10 cellular contexts compared by ENCODE assay signal in genomic region chr1:165686121-165686970, GRCh38. TPM values are rescaled to one million over a fixed set of nuclear protein-coding genes. Genes with fewer than 3 reads are reported as not detected.
DNase-seq lines count a peak whose midpoint lies in the region; ATAC-seq and TF ChIP-seq lines count a peak whose summit lies in the region.
"Had no signal": no experiment of that assay in that cellular context is flagged by ENCODE, and none has a peak within 500 bp of the region (broad histone marks: within the 10 kb centered on the region; RNA-seq: fewer than 3 reads in every experiment).

No MANE protein-coding gene starts in this region.

- H3K9me3 ChIP-seq in T-helper 17 cell (ENCODE audit: control insufficient read depth, low read length, poor library complexity, severe bottlenecking) (no peaks in the 10 kb centered on the region), neural progenitor cell (ENCODE audit: low read depth) (no peaks in the 10 kb centered on the region)
- H3K9me3 ChIP-seq: upper lobe of left lung had no signal

- no peaks in the 10 kb centered on the region for H3F3A ChIP-seq in neural progenitor cell (ENCODE audit: low read depth)

- peaks cover 28% of the 10 kb centered on the region for H3K4me1 Mint-ChIP-seq in activated CD8-positive, alpha-beta memory T cell treated with anti-CD3 and anti-CD28 coated beads, Interleukin-2, amount 10 ng/mL, durations not matched to agents 7 days and 5 days
- H3K4me1 Mint-ChIP-seq in T-helper 17 cell (peaks cover 35% of the 10 kb centered on the region), neural progenitor cell (no peaks in the 10 kb centered on the region)

- no peak overlapping the region for H3K4me3 Mint-ChIP-seq in activated CD8-positive, alpha-beta memory T cell treated with anti-CD3 and anti-CD28 coated beads, Interleukin-2, amount 10 ng/mL, durations not matched to agents 7 days and 5 days
- H3K4me3 Mint-ChIP-seq in T-helper 17 cell: peak overlapping the region; percentile 4
- no peak overlapping the region for H3K4me3 Mint-ChIP-seq in neural progenitor cell

- peaks cover 67% of the 10 kb centered on the region for H3K79me2 ChIP-seq in neural progenitor cell (ENCODE audit: low read depth)

- peak overlapping the region; percentile 20 for H3K27ac Mint-ChIP-seq in activated CD8-positive, alpha-beta memory T cell treated with anti-CD3 and anti-CD28 coated beads, Interleukin-2, amount 10 ng/mL, durations not matched to agents 7 days and 5 days
- H3K27ac Mint-ChIP-seq in T-helper 17 cell (peak overlapping the region; percentile 81), neural progenitor cell (no peak overlapping the region)

- peaks cover 65% of the 10 kb centered on the region for H3K36me3 Mint-ChIP-seq in activated CD8-positive, alpha-beta memory T cell treated with anti-CD3 and anti-CD28 coated beads, Interleukin-2, amount 10 ng/mL, durations not matched to agents 7 days and 5 days
- peaks cover 9% of the 10 kb centered on the region for H3K36me3 Mint-ChIP-seq in T-helper 17 cell (ENCODE audit: low read depth)
- H3K36me3 Mint-ChIP-seq in neural progenitor cell: peaks cover 56% of the 10 kb centered on the region

- H4K20me1 ChIP-seq in neural progenitor cell (ENCODE audit: low read depth): peaks cover 12% of the 10 kb centered on the region

- H3K4me2 ChIP-seq in neural progenitor cell: no peak overlapping the region
- H3K4me2 ChIP-seq: BLaER1 had no signal

- H3K4me3 ChIP-seq in neural progenitor cell (no peak overlapping the region), dorsolateral prefrontal cortex (no peak overlapping the region)
- H3K4me3 ChIP-seq: BLaER1, upper lobe of left lung had no signal

- no peak overlapping the region for H3K27ac ChIP-seq in neural progenitor cell
- H3K27ac ChIP-seq in dorsolateral prefrontal cortex: no peak overlapping the region
- H3K27ac ChIP-seq: BLaER1, upper lobe of left lung had no signal

- H3K36me3 ChIP-seq in neural progenitor cell: peaks cover 16% of the 10 kb centered on the region

- peaks cover 7% of the 10 kb centered on the region for H3K9me3 Mint-ChIP-seq in activated CD8-positive, alpha-beta memory T cell treated with anti-CD3 and anti-CD28 coated beads, Interleukin-2, amount 10 ng/mL, durations not matched to agents 7 days and 5 days (ENCODE audit: low read depth)
- peaks cover 13% of the 10 kb centered on the region for H3K9me3 Mint-ChIP-seq in neural progenitor cell

- TF ChIP-seq CTCF in neural progenitor cell (IDR thresholded peaks at IDR 0.05) (peak; percentile 31), dorsolateral prefrontal cortex (IDR thresholded peaks at IDR 0.05 in 54 of 56, conservative IDR thresholded peaks at IDR 0.05 in 2 of 56; ENCODE audit: low read depth in 1 of 56, partially characterized antibody in 56 of 56) (no peak)

- intact Hi-C loops in dorsolateral prefrontal cortex (cut with DNase I): no loop called here

- no peak overlapping the region for H3K9ac ChIP-seq in neural progenitor cell
- H3K9ac ChIP-seq: BLaER1 had no signal

- no peaks in the 10 kb centered on the region for H3K27me3 ChIP-seq in neural progenitor cell
- no peaks in the 10 kb centered on the region for H3K27me3 ChIP-seq in dorsolateral prefrontal cortex
- H3K27me3 ChIP-seq: BLaER1, upper lobe of left lung had no signal

- CTCF ChIA-PET in activated CD8-positive, alpha-beta memory T cell treated with anti-CD3 and anti-CD28 coated beads, Interleukin-2, amount 10 ng/mL, durations not matched to agents 7 days and 5 days (lab: Charles Lee): interaction anchor here (0.7 to 2.4 kb wide), 3 partner anchors 11 to 40 kb away, joined by 3 to 12 read pairs (median 4); partner anchors contain the start of gene ALDH9A1

- no peaks in the 10 kb centered on the region for H3K4me1 ChIP-seq in neural progenitor cell

- ATAC-seq in activated CD8-positive, alpha-beta memory T cell treated with anti-CD3 and anti-CD28 coated beads, Interleukin-2, amount 10 ng/mL, durations not matched to agents 7 days and 5 days: no peak
- ATAC-seq in HG02852 (IDR thresholded peaks at IDR 0.05; ENCODE audit: unreplicated experiment) (peak; percentile 67), T-helper 17 cell (peak; percentile 42), HG03280 (IDR thresholded peaks at IDR 0.05; ENCODE audit: unreplicated experiment) (no peak)

- no peak overlapping the region for H2AFZ ChIP-seq in neural progenitor cell (replicated peaks)

- no peak for DNase-seq in activated CD8-positive, alpha-beta memory T cell treated with anti-CD3 and anti-CD28 coated beads, Interleukin-2, amount 10 ng/mL, durations not matched to agents 7 days and 5 days
- DNase-seq in activated CD8-positive, alpha-beta memory T cell treated with anti-CD3 and anti-CD28 coated beads, Interleukin-2, amount 50 U/mL, for 48 hours: no peak
- DNase-seq in T-helper 17 cell: no peak
- peak; percentile 27 for DNase-seq in neural progenitor cell (ENCODE audit: low spot score)
- no peak for DNase-seq in DMS153 (lab: John Stamatoyannopoulos, UW)
- DNase-seq in dorsolateral prefrontal cortex: no peak
- DNase-seq: upper lobe of left lung had no signal

- no peaks in the 10 kb centered on the region for H3K27me3 Mint-ChIP-seq in activated CD8-positive, alpha-beta memory T cell treated with anti-CD3 and anti-CD28 coated beads, Interleukin-2, amount 10 ng/mL, durations not matched to agents 7 days and 5 days
- H3K27me3 Mint-ChIP-seq in T-helper 17 cell (no peaks in the 10 kb centered on the region), neural progenitor cell (ENCODE audit: insufficient read depth, low read depth) (no peaks in the 10 kb centered on the region)

RNA-seq across cellular contexts. Expression of gene ALDH9A1, which starts 12.0 kb away (rescaled TPM):
- total RNA-seq in activated CD8-positive, alpha-beta memory T cell treated with anti-CD3 and anti-CD28 coated beads, Interleukin-2, amount 10 ng/mL, durations not matched to agents 7 days and 5 days: 10 to 100 TPM; 43.9 to 45.2 TPM
- 10 to 100 TPM; 33.9 to 37.0 TPM for total RNA-seq in T-helper 17 cell
- 82.3 and 87.2 TPM in 2 replicates for total RNA-seq in neural progenitor cell (ENCODE audit: low replicate concordance)
- 10 to 100 TPM; 29.9 to 85.0 (median 47.9) TPM for total RNA-seq in dorsolateral prefrontal cortex

RNA-seq across cellular contexts. Expression of gene MGST3, which starts 55.3 kb away (rescaled TPM):
- 10 to 100 TPM; 53.7 to 58.4 TPM for total RNA-seq in activated CD8-positive, alpha-beta memory T cell treated with anti-CD3 and anti-CD28 coated beads, Interleukin-2, amount 10 ng/mL, durations not matched to agents 7 days and 5 days
- total RNA-seq in T-helper 17 cell: 10 to 100 TPM; 27.2 to 42.1 TPM
- 69.7 and 94.7 TPM in 2 replicates for total RNA-seq in neural progenitor cell (ENCODE audit: low replicate concordance)
- total RNA-seq in dorsolateral prefrontal cortex: 100 to 1,000 TPM; 157 to 321 (median 258) TPM

Comparison
In these comparisons a context has a peak if more than half of its experiments do, and no peak if none do; other contexts are left out.
1. ATAC-seq: peak in HG02852 (single experiment) and T-helper 17 cell (single experiment); none in activated CD8-positive, alpha-beta memory T cell treated with anti-CD3 and anti-CD28 coated beads, Interleukin-2, amount 10 ng/mL, durations not matched to agents 7 days and 5 days (single experiment) and HG03280 (single experiment).